In genomic region chr18:12327510-12328178, GRCh38 we compare ENCODE assay signal across 8 cellular contexts. TPM values are rescaled to one million over a fixed set of nuclear protein-coding genes. Genes with fewer than 3 reads are reported as not detected.
A peak's percentile ranks its signal among the peaks of the same experiment; 100 is the strongest.
DNase-seq lines count a peak whose midpoint lies in the region; ATAC-seq, FAIRE-seq and TF ChIP-seq lines count a peak whose summit lies in the region.

No MANE protein-coding gene starts in this region.

- no peak overlapping the region for H3K27ac Mint-ChIP-seq in activated naive CD8-positive, alpha-beta T cell treated with anti-CD3 and anti-CD28 coated beads, Interleukin-2, amount 50 U/mL, for 24 hours

- peak; percentile 86 for TF ChIP-seq CTCF in smooth muscle cell (IDR thresholded peaks at IDR 0.05; ENCODE audit: borderline replicate concordance, insufficient read depth, poor library complexity, severe bottlenecking)

- no peaks in the 10 kb centered on the region for H3K27me3 ChIP-seq in right cardiac atrium (ENCODE audit: control insufficient read depth, insufficient read depth)
- no peaks in the 10 kb centered on the region for H3K27me3 ChIP-seq in smooth muscle cell (ENCODE audit: low read depth)

- peak; percentile 93 for ATAC-seq in activated naive CD8-positive, alpha-beta T cell treated with anti-CD3 and anti-CD28 coated beads, Interleukin-2, amount 50 U/mL, for 24 hours
- ATAC-seq in right cardiac atrium = peak; percentile 80 to 84

- DNase-seq in AML-193 (lab: John Stamatoyannopoulos, UW) (peak; percentile 28 to 57), GM19239 (ENCODE audit: insufficient read length, low spot score) (peak; percentile 70), Kasumi-1 (lab: John Stamatoyannopoulos, UW) (peak; percentile 73 to 79), SW480 (ENCODE audit: low spot score) (peak; percentile 76), right cardiac atrium (peak; percentile 85 to 94 (median 91)), smooth muscle cell (lab: John Stamatoyannopoulos, UW; ENCODE audit: unreplicated experiment) (peak; percentile 16), pons (ENCODE audit: low spot score) (no peak)
- DNase-seq in activated naive CD8-positive, alpha-beta T cell treated with anti-CD3 and anti-CD28 coated beads, Interleukin-2, amount 50 U/mL, for 24 hours = peak; percentile 85

- H4K20me1 ChIP-seq in smooth muscle cell (ENCODE audit: low read depth) = peaks cover 92% of the 10 kb centered on the region

- intact Hi-C loops in right cardiac atrium (cut with DNase I) = no loop called here

- H3K9me3 ChIP-seq in right cardiac atrium (ENCODE audit: control insufficient read depth, low read length) (no peaks in the 10 kb centered on the region), smooth muscle cell (replicated peaks; ENCODE audit: low read depth) (no peaks in the 10 kb centered on the region)

- no peak overlapping the region for H2AFZ ChIP-seq in smooth muscle cell (ENCODE audit: low read depth)

- H3K27me3 Mint-ChIP-seq in activated naive CD8-positive, alpha-beta T cell treated with anti-CD3 and anti-CD28 coated beads, Interleukin-2, amount 50 U/mL, for 24 hours = no peaks in the 10 kb centered on the region

- H3K4me1 ChIP-seq in right cardiac atrium (ENCODE audit: control insufficient read depth, insufficient read depth, low read length) (peaks cover 6% of the 10 kb centered on the region), smooth muscle cell (ENCODE audit: low read depth) (no peaks in the 10 kb centered on the region)

- H3K4me3 ChIP-seq in right cardiac atrium (ENCODE audit: low read length) (no peak overlapping the region), smooth muscle cell (no peak overlapping the region)

- peaks cover 38% of the 10 kb centered on the region for H3K36me3 Mint-ChIP-seq in activated naive CD8-positive, alpha-beta T cell treated with anti-CD3 and anti-CD28 coated beads, Interleukin-2, amount 50 U/mL, for 24 hours (ENCODE audit: low read depth)

- H3K4me2 ChIP-seq in smooth muscle cell = no peak overlapping the region

- H3K79me2 ChIP-seq in smooth muscle cell (ENCODE audit: low read depth) = peaks cover 23% of the 10 kb centered on the region

- peaks cover 4% of the 10 kb centered on the region for H3K4me1 Mint-ChIP-seq in activated naive CD8-positive, alpha-beta T cell treated with anti-CD3 and anti-CD28 coated beads, Interleukin-2, amount 50 U/mL, for 24 hours

- H3K27ac ChIP-seq in right cardiac atrium (ENCODE audit: low read length) (peak overlapping the region; percentile 33), smooth muscle cell (ENCODE audit: low read depth) (no peak overlapping the region)

- H3F3A ChIP-seq in smooth muscle cell (ENCODE audit: low read depth) = peaks cover 33% of the 10 kb centered on the region

- no peak overlapping the region for H3K4me3 Mint-ChIP-seq in activated naive CD8-positive, alpha-beta T cell treated with anti-CD3 and anti-CD28 coated beads, Interleukin-2, amount 50 U/mL, for 24 hours

- WGBS in right cardiac atrium = 40% methylated on average over 11 of the region's 11 CpGs
- WGBS in smooth muscle cell (ENCODE audit: low lambda C conversion rate) = 70% methylated on average over 11 of the region's 11 CpGs

- no peak overlapping the region for H3K9ac ChIP-seq in smooth muscle cell (ENCODE audit: low read depth)

- peaks cover 3% of the 10 kb centered on the region for H3K36me3 ChIP-seq in smooth muscle cell (ENCODE audit: low read depth)

- peak; percentile 66 for FAIRE-seq in GM19239 (lab: Jason Lieb, UNC)

- H3K9me3 Mint-ChIP-seq in activated naive CD8-positive, alpha-beta T cell treated with anti-CD3 and anti-CD28 coated beads, Interleukin-2, amount 50 U/mL, for 24 hours = no peaks in the 10 kb centered on the region

RNA-seq across cellular contexts. Expression of gene TUBB6, which starts 19.6 kb away (rescaled TPM):
- total RNA-seq in right cardiac atrium (100 to 1,000 TPM in 2 of 4 donors, 10 to 100 TPM in 2; 69.0 to 189 (median 117) TPM), smooth muscle cell (344 and 460 TPM in 2 replicates)
- polyA plus RNA-seq in right cardiac atrium (143 TPM), smooth muscle cell (345 and 359 TPM in 2 replicates)

RNA-seq across cellular contexts. Expression of gene AFG3L2, which starts 49.4 kb away (rescaled TPM):
- total RNA-seq in right cardiac atrium (10 to 100 TPM; 73.1 to 88.4 (median 80.2) TPM), smooth muscle cell (24.3 and 56.8 TPM in 2 replicates)
- polyA plus RNA-seq in right cardiac atrium (53.3 TPM), smooth muscle cell (21.6 and 30.8 TPM in 2 replicates)
